Comparison of ENCODE assay signal across 11 cellular contexts in the genomic region with DNA sequence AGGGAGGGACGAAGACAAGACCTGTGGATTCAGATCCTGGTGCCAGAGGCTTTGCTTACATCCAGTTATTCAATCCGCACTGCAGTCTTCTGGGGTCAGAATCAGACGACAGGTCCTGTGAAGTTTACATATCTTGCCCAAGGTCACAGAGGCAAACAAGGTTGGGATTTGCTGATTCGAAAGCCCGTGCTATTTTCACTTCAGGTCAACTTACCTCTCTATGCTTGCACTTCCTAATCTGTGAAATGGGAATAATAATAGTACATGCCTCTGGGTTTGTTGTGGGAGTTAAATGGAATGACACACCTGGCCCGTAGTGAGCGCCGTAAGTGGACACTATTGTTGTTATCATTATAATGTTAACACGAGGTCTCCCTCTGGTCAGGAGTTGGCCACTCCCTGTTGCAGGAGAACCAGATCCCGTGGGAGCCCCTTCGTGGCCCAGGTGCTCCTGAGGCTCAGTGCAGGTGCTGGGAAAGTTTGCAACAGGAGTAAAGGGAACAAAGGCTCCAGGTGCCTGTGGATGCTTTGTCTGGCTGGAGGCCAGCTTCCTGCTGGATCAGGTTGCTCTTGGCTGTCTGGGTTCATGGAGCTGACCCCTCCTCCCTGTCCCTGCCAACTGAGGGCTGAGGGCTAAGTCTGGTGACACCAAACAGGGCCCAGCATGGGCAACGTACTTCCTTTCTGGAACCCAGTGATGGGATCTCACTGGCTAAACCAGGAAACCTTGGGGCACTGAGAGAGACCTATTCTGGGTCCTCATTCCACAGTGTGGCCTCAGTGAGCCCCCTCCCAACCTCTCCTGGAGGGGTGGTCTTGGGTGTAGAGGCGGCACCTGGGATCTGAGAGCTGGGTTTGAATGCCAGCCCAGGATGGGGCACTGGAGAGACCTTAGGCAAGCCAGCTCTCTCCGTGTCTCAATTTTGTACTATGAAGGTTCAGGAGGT. TPM values are rescaled to one million over a fixed set of nuclear protein-coding genes. Genes with fewer than 3 reads are reported as not detected.
DNase-seq lines count a peak whose midpoint lies in the region; ATAC-seq, FAIRE-seq and TF ChIP-seq lines count a peak whose summit lies in the region.
"Had no signal": no experiment of that assay in that cellular context is flagged by ENCODE, and none has a peak within 500 bp of the region (broad histone marks: within the 10 kb centered on the region; RNA-seq: fewer than 3 reads in every experiment).

No MANE protein-coding gene starts in this region.

- no peaks in the 10 kb centered on the region for H3K36me3 ChIP-seq in K562 (ENCODE audit: control insufficient read depth, insufficient read depth, low read length)
- H3K36me3 ChIP-seq in muscle layer of duodenum (ENCODE audit: control insufficient read depth in 1 of 2, insufficient read depth in 2 of 2, low read length in 2 of 2), result no peaks in the 10 kb centered on the region
- no peaks in the 10 kb centered on the region for H3K36me3 ChIP-seq in effector memory CD4-positive, alpha-beta T cell (ENCODE audit: control insufficient read depth, insufficient read depth, low read length)
- H3K36me3 ChIP-seq in WERI-Rb-1, result no peaks in the 10 kb centered on the region
- H3K36me3 ChIP-seq: left lung had no signal

- WGBS in K562 (ENCODE audit: insufficient coverage, low coverage, missing lambda C conversion rate), result 63% methylated on average over 14 of the region's 14 CpGs

- H2AFZ ChIP-seq in K562 (ENCODE audit: low read depth, low read length), result peak overlapping the region; percentile 76

- no peaks in the 10 kb centered on the region for H3K9me1 ChIP-seq in K562 (ENCODE audit: control insufficient read depth, insufficient read depth, low read length)

- TF ChIP-seq CTCF in K562 (IDR thresholded peaks at IDR 0.05 in 2 of 3, conservative IDR thresholded peaks at IDR 0.05 in 1 of 3; ENCODE audit: insufficient read depth in 2 of 3, low read depth in 1 of 3, low read length in 3 of 3) (no peak), WERI-Rb-1 (IDR thresholded peaks at IDR 0.05; ENCODE audit: low read depth, low read length) (no peak)

- no peak for TF ChIP-seq RAD21 in K562 (CRISPR knock-in tag; conservative IDR thresholded peaks at IDR 0.05 in 1 of 2, IDR thresholded peaks at IDR 0.05 in 1 of 2)

- POLR2A ChIA-PET in K562 (lab: Yijun Ruan, JAX), result interaction anchor here (2.1 kb wide), 1 partner anchor 11 kb away, joined by 6 read pairs; no protein-coding TSS in a partner anchor

- in situ Hi-C loops in Caki2 (cut with HindIII; ENCODE audit: low pct_unique_long_range_greater_than_20kb, low sequenced_read_pairs) (no loop called here), K562 (cut with MboI) (loop anchor here (5.0 kb wide), 1 partner anchor 56 kb away; no protein-coding TSS in a partner anchor)

- H3K4me2 ChIP-seq in K562 (ENCODE audit: insufficient read depth, low read length), result no peak overlapping the region; the same call in 1 of the 2 replicates

- no peak for TF ChIP-seq POLR2A in K562 (conservative IDR thresholded peaks at IDR 0.05)

- H3K9ac ChIP-seq in K562 (ENCODE audit: insufficient read depth in 1 of 2, low read depth in 2 of 2, low read length in 2 of 2), result peak overlapping the region in 1 of 2 experiments; percentile 81; a peak in 2 of 4 replicates

- FAIRE-seq in K562 (lab: Jason Lieb, UNC), result no peak

- ATAC-seq in K562 (no peak), HG02759 (IDR thresholded peaks at IDR 0.05; ENCODE audit: unreplicated experiment) (no peak)
- ATAC-seq: left lung had no signal

- CTCF ChIA-PET in K562 (lab: Yijun Ruan, JAX; ENCODE audit: low intra/inter-chr PET ratio), result interaction anchor here (0.7 kb wide), 1 partner anchor 72 kb away, joined by 4 read pairs; no protein-coding TSS in a partner anchor

- no peaks in the 10 kb centered on the region for H3K79me2 ChIP-seq in K562 (ENCODE audit: control insufficient read depth, insufficient read depth, low read length)

- peak overlapping the region; percentile 49; the same call in 2 of the 3 replicates for H3K27ac ChIP-seq in K562 (ENCODE audit: extremely low read depth, low read depth, low read length)
- H3K27ac ChIP-seq in muscle layer of duodenum (ENCODE audit: low read length), result peak overlapping the region; percentile 68
- H3K27ac ChIP-seq in effector memory CD4-positive, alpha-beta T cell (ENCODE audit: insufficient read depth, low read length, poor library complexity, severe bottlenecking), result no peak overlapping the region
- no peak overlapping the region; the same call in 1 of the 2 replicates for H3K27ac ChIP-seq in WERI-Rb-1

- H3K4me1 ChIP-seq in K562 (replicated peaks in 1 of 2; ENCODE audit: control insufficient read depth in 2 of 2, insufficient read depth in 2 of 2, low read length in 2 of 2) (peaks cover 19 to 44% of the 10 kb centered on the region in 2 experiments), muscle layer of duodenum (ENCODE audit: control insufficient read depth in 1 of 2, insufficient read depth in 2 of 2, low read length in 2 of 2) (peaks cover 0 to 6% of the 10 kb centered on the region in 2 donors)
- peaks cover 6% of the 10 kb centered on the region for H3K4me1 ChIP-seq in effector memory CD4-positive, alpha-beta T cell (ENCODE audit: control insufficient read depth, insufficient read depth, low read length, poor library complexity, severe bottlenecking)

- no TSS peak for BruUV-seq in K562 (replicated peaks; lab: Mats Ljungman, UMichigan)

- H3K27me3 ChIP-seq in K562 (ENCODE audit: control insufficient read depth in 2 of 2, insufficient read depth in 2 of 2, low read length in 2 of 2) (no peaks in the 10 kb centered on the region), muscle layer of duodenum (ENCODE audit: low read depth, low read length) (no peaks in the 10 kb centered on the region), WERI-Rb-1 (ENCODE audit: insufficient read depth, low read depth, severe bottlenecking) (no peaks in the 10 kb centered on the region)
- no peaks in the 10 kb centered on the region for H3K27me3 ChIP-seq in effector memory CD4-positive, alpha-beta T cell (replicated peaks; ENCODE audit: control insufficient read depth, insufficient read depth, low read length, poor library complexity, severe bottlenecking)
- H3K27me3 ChIP-seq: left lung had no signal

- DNase-seq in Caki2 (ENCODE audit: low read depth) (peak; percentile 64), NCI-H2107 (lab: John Stamatoyannopoulos, UW) (peak; percentile 79), K562 (ENCODE audit: extremely low read depth in 1 of 4, low spot score in 3 of 4) (no peak), WERI-Rb-1 (no peak)
- DNase-seq in effector memory CD4-positive, alpha-beta T cell, result no peak
- no peak for DNase-seq in activated effector memory CD4-positive, alpha-beta T cell treated with anti-CD3 and anti-CD28 coated beads, Interleukin-2, amount 50 U/mL, for 16 hours
- DNase-seq: activated naive CD8-positive, alpha-beta T cell treated with anti-CD3 and anti-CD28 coated beads, Interleukin-2, amount 10 ng/mL, durations not matched to agents 7 days and 5 days; left lung; NCI-H1930 had no signal

- intact Hi-C loops in K562 (cut with micrococcal nuclease), result no loop called here

- H3K9me3 ChIP-seq in K562 (replicated peaks; ENCODE audit: control insufficient read depth, insufficient read depth, low read depth, low read length) (no peaks in the 10 kb centered on the region), muscle layer of duodenum (ENCODE audit: control insufficient read depth in 1 of 2, low read length in 2 of 2) (no peaks in the 10 kb centered on the region), WERI-Rb-1 (ENCODE audit: severe bottlenecking) (no peaks in the 10 kb centered on the region)
- H3K9me3 ChIP-seq in effector memory CD4-positive, alpha-beta T cell (ENCODE audit: control insufficient read depth, low read length), result no peaks in the 10 kb centered on the region
- H3K9me3 ChIP-seq: left lung had no signal

- H3K4me3 ChIP-seq in K562, result no peak overlapping the region
- no peak overlapping the region for H3K4me3 ChIP-seq in muscle layer of duodenum (ENCODE audit: low read depth in 1 of 2, low read length in 2 of 2)
- no peak overlapping the region for H3K4me3 ChIP-seq in effector memory CD4-positive, alpha-beta T cell (ENCODE audit: insufficient read depth, low read depth, low read length, poor library complexity, severe bottlenecking)
- no peak overlapping the region for H3K4me3 ChIP-seq in WERI-Rb-1 (ENCODE audit: low read depth, low read length)
- H3K4me3 ChIP-seq: left lung had no signal

- no peak for TF ChIP-seq EP300 in K562 (IDR thresholded peaks at IDR 0.05; ENCODE audit: low read length)

- no peaks in the 10 kb centered on the region for H4K20me1 ChIP-seq in K562 (replicated peaks; ENCODE audit: control insufficient read depth, insufficient read depth, low read length)

RNA-seq across cellular contexts. Expression of a gene that starts 40.1 kb away (rescaled TPM):
- total RNA-seq in Caki2 (2014; rRNA removed; shearing (Covaris generic); ENCODE audit: low replicate concordance), result 37.6 and 39.9 TPM in 2 replicates
- total RNA-seq in K562 (2011; cell fraction: chromatin; rRNA removed; ENCODE audit: low replicate concordance), result 229 and 471 TPM in 2 replicates
- total RNA-seq in K562 (2011; cell fraction: nucleolus; rRNA removed), result 275 and 311 TPM in 2 replicates
- total RNA-seq in K562 (2011; cell fraction: nucleoplasm; rRNA removed), result 234 and 268 TPM in 2 replicates
- 11.0 and 38.7 TPM in 2 replicates for total RNA-seq in K562 (2014; rRNA removed)
- total RNA-seq in K562 (2014; rRNA removed; fragmentation: Illumina TruSeq; extraction: Trizol), result 8.5 and 10.7 TPM in 2 replicates
- total RNA-seq in K562 (2015; rRNA removed; fragmentation: Illumina TruSeq; extraction: Trizol), result 16.7 and 17.7 TPM in 2 replicates
- 33.6 and 37.9 TPM in 2 replicates for total RNA-seq in K562 (2021)
- 28.8 and 56.9 TPM in 2 replicates for polyA plus RNA-seq in K562 (2011; rRNA removed)
- polyA plus RNA-seq in K562 (2011; cell fraction: cytosol; rRNA removed), result 31.0 and 40.4 TPM in 2 replicates
- 155 and 194 TPM in 2 replicates for polyA plus RNA-seq in K562 (2011; cell fraction: nucleus; rRNA removed)
- 31.3 and 40.0 TPM in 2 replicates for polyA plus RNA-seq in K562 (2012)
- 10.9 and 16.9 TPM in 2 replicates for polyA plus RNA-seq in K562 (2014; fragmentation: Illumina TruSeq; extraction: Trizol)
- polyA plus RNA-seq in K562 (2014; fragmentation: Nextera tagmentation; extraction: Ambion mirVana), result 1 to 10 TPM; 1.3 to 1.5 TPM
- polyA plus RNA-seq in K562 (2014; rRNA removed), result 24.8 and 27.8 TPM in 2 replicates
- polyA minus RNA-seq in K562 (2011; rRNA and poly(A)+ RNA removed), result 41.6 and 47.9 TPM in 2 replicates
- 59.8 and 102 TPM in 2 replicates for polyA minus RNA-seq in K562 (2011; cell fraction: cytosol; rRNA and poly(A)+ RNA removed)
- polyA minus RNA-seq in K562 (2011; cell fraction: nucleus; rRNA and poly(A)+ RNA removed), result 62.9 and 86.3 TPM in 2 replicates

RNA-seq across cellular contexts. Expression of a gene that starts 58.8 kb away (rescaled TPM):
- 73.8 and 74.2 TPM in 2 replicates for total RNA-seq in Caki2 (2014; rRNA removed; shearing (Covaris generic); ENCODE audit: low replicate concordance)
- total RNA-seq in K562 (2011; cell fraction: chromatin; rRNA removed; ENCODE audit: low replicate concordance), result 8.3 and 17.4 TPM in 2 replicates
- total RNA-seq in K562 (2011; cell fraction: nucleolus; rRNA removed), result 17.3 and 17.6 TPM in 2 replicates
- total RNA-seq in K562 (2011; cell fraction: nucleoplasm; rRNA removed), result 13.9 and 15.0 TPM in 2 replicates
- 59.2 and 74.5 TPM in 2 replicates for total RNA-seq in K562 (2014; rRNA removed)
- total RNA-seq in K562 (2014; rRNA removed; fragmentation: Illumina TruSeq; extraction: Trizol), result 34.2 and 41.2 TPM in 2 replicates
- total RNA-seq in K562 (2015; rRNA removed; fragmentation: Illumina TruSeq; extraction: Trizol), result 72.3 and 72.6 TPM in 2 replicates
- total RNA-seq in K562 (2021), result 76.7 and 80.4 TPM in 2 replicates
- 99.9 and 181 TPM in 2 replicates for polyA plus RNA-seq in K562 (2011; rRNA removed)
- polyA plus RNA-seq in K562 (2011; cell fraction: cytosol; rRNA removed), result 113 and 128 TPM in 2 replicates
- 68.2 and 102 TPM in 2 replicates for polyA plus RNA-seq in K562 (2011; cell fraction: nucleus; rRNA removed)
- 68.8 and 135 TPM in 2 replicates for polyA plus RNA-seq in K562 (2012)
- 83.0 and 84.4 TPM in 2 replicates for polyA plus RNA-seq in K562 (2014; fragmentation: Illumina TruSeq; extraction: Trizol)
- 1 to 10 TPM in 1 of 2 experiments, under 1 TPM in 1; 0.70 to 3.1 TPM for polyA plus RNA-seq in K562 (2014; fragmentation: Nextera tagmentation; extraction: Ambion mirVana)
- polyA plus RNA-seq in K562 (2014; rRNA removed), result 51.1 and 52.3 TPM in 2 replicates
- 62.2 and 82.4 TPM in 2 replicates for polyA minus RNA-seq in K562 (2011; rRNA and poly(A)+ RNA removed)
- polyA minus RNA-seq in K562 (2011; cell fraction: cytosol; rRNA and poly(A)+ RNA removed), result 51.4 and 98.5 TPM in 2 replicates
- polyA minus RNA-seq in K562 (2011; cell fraction: nucleus; rRNA and poly(A)+ RNA removed), result 7.0 and 20.3 TPM in 2 replicates

Comparison
In these comparisons a context has a peak if more than half of its experiments do, and no peak if none do; other contexts are left out.
1. DNase-seq: peak in Caki2 (single experiment) and NCI-H2107 (single experiment); none in K562 (0 of 4), effector memory CD4-positive, alpha-beta T cell (0 of 3), activated effector memory CD4-positive, alpha-beta T cell treated with anti-CD3 and anti-CD28 coated beads, Interleukin-2, amount 50 U/mL, for 16 hours (single experiment) and WERI-Rb-1 (single experiment).
2. H3K27ac ChIP-seq: peak in K562 (single experiment) and muscle layer of duodenum (single experiment); none in effector memory CD4-positive, alpha-beta T cell (single experiment) and WERI-Rb-1 (single experiment).